Comparison of ENCODE assay signal across 33 cellular contexts in the genomic region with DNA sequence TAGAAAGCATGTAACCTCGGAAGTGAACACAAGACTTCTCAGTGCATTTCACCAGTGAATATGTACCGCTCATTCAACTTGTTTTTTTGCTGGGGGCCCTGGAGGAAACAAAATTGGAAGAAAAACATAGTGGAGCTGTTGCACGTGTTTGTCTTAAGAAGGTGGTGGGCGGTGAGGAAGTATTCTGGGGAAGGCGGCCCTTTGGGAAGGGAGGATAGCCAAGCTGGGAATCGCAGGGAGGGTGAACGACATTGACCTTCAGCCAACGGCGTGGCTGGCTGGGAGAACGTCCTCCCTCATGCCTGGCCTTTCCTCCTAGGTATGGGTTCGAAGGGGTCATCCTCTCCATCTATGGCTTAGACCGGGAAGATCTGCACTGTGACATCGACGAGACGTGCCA. TPM values are rescaled to one million over a fixed set of nuclear protein-coding genes. Genes with fewer than 3 reads are reported as not detected.
"Had no signal": no experiment of that assay in that cellular context is flagged by ENCODE, and none has a peak within 500 bp of the region (broad histone marks: within the 10 kb centered on the region; RNA-seq: fewer than 3 reads in every experiment).

No MANE protein-coding gene starts in this region.

- H3K27ac ChIP-seq: epithelial cell of prostate, foreskin keratinocyte, gastroesophageal sphincter, heart left ventricle, lower lobe of right lung, neural progenitor cell, parathyroid adenoma, right atrium auricular region, testis, tibial artery, upper lobe of left lung had no signal

- H3K9me3 Mint-ChIP-seq: immature natural killer cell; natural killer cell treated with Interleukin-12 subunit alpha and Interleukin-12 subunit beta and Interleukin-15 and Interleukin-18, amount 100 ng/mL, for 72 hours; neural progenitor cell had no signal

- ATAC-seq: esophagus mucosa; foreskin keratinocyte; gastroesophageal sphincter; heart left ventricle; left ventricle myocardium superior; lower lobe of right lung; natural killer cell treated with Interleukin-12 subunit alpha and Interleukin-12 subunit beta and Interleukin-15 and Interleukin-18, amount 100 ng/mL, for 72 hours had no signal

- H3K4me3 ChIP-seq: dorsolateral prefrontal cortex, gastroesophageal sphincter, heart left ventricle, lower lobe of right lung, neural progenitor cell, right atrium auricular region, smooth muscle cell, testis, tibial artery, upper lobe of left lung had no signal

- H3K27ac Mint-ChIP-seq: natural killer cell treated with Interleukin-12 subunit alpha and Interleukin-12 subunit beta and Interleukin-15 and Interleukin-18, amount 100 ng/mL, for 72 hours; neural progenitor cell; progenitor cell of endocrine pancreas had no signal

- H3K4me1 ChIP-seq: foreskin keratinocyte, gastroesophageal sphincter, parathyroid adenoma, testis, tibial artery had no signal

- H3K36me3 Mint-ChIP-seq: natural killer cell treated with Interleukin-12 subunit alpha and Interleukin-12 subunit beta and Interleukin-15 and Interleukin-18, amount 100 ng/mL, for 72 hours; neural progenitor cell had no signal

- H3K27me3 ChIP-seq: dorsolateral prefrontal cortex, gastroesophageal sphincter, heart left ventricle, neural progenitor cell, right atrium auricular region, testis, upper lobe of left lung had no signal

- H3K4me3 Mint-ChIP-seq: immature natural killer cell; natural killer cell treated with Interleukin-12 subunit alpha and Interleukin-12 subunit beta and Interleukin-15 and Interleukin-18, amount 100 ng/mL, for 72 hours; neural progenitor cell had no signal

- DNase-seq: cerebellar nuclear complex; cortex of kidney; dorsolateral prefrontal cortex; effector CD4-positive, alpha-beta T cell; foreskin keratinocyte; heart left ventricle; hypothalamus; immature natural killer cell; islet precursor cell; left ventricle myocardium superior; lower lobe of right lung; stimulated activated CD4-positive, alpha-beta T cell treated with anti-CD3 and anti-CD28 coated beads, Interleukin-12 subunit alpha, Interleukin-12 subunit beta, amount 100 ng/mL, for 4 hours; stimulated activated CD4-positive, alpha-beta T cell treated with anti-CD3 and anti-CD28 coated beads, Interleukin-1b, Interleukin-23, amount 100 ng/mL, for 48 hours; stimulated activated CD4-positive, alpha-beta T cell treated with anti-CD3 and anti-CD28 coated beads, Interleukin-4, amount 100 ng/mL, for 1 hour; stimulated activated CD8-positive, alpha-beta memory T cell treated with anti-CD3 and anti-CD28 coated beads, Interleukin-4, amount 100 ng/mL, for 48 hours; stimulated activated naive CD4-positive, alpha-beta T cell treated with Interleukin-2 at 50 U/mL for 16 hours; substantia nigra; testis; tibial artery; upper lobe of left lung had no signal

- H3K36me3 ChIP-seq: neural progenitor cell had no signal

- H3K9me3 ChIP-seq: gastroesophageal sphincter, heart left ventricle, lower lobe of right lung, right atrium auricular region, testis, tibial artery, upper lobe of left lung had no signal

- H3K4me1 Mint-ChIP-seq: immature natural killer cell had no signal

RNA-seq across cellular contexts. Expression of a gene that starts 19.4 kb away (rescaled TPM):
- total RNA-seq: fibroblast of lung; foreskin keratinocyte; natural killer cell treated with Interleukin-12 subunit alpha and Interleukin-12 subunit beta and Interleukin-15 and Interleukin-18, amount 100 ng/mL, for 72 hours; osteoblast; smooth muscle cell had no signal
- polyA plus RNA-seq: fibroblast of lung, foreskin keratinocyte, immature natural killer cell had no signal

RNA-seq across cellular contexts. Expression of a gene that starts 54.9 kb away (rescaled TPM):
- total RNA-seq: dorsolateral prefrontal cortex; esophagus mucosa; fibroblast of lung; foreskin keratinocyte; gastroesophageal sphincter; heart left ventricle; left ventricle myocardium superior; lower lobe of right lung; mesenteric fat pad; natural killer cell treated with Interleukin-12 subunit alpha and Interleukin-12 subunit beta and Interleukin-15 and Interleukin-18, amount 100 ng/mL, for 72 hours; osteoblast; progenitor cell of endocrine pancreas; right atrium auricular region; sciatic nerve; smooth muscle cell; testis; upper lobe of left lung had no signal
- polyA plus RNA-seq: fibroblast of lung, foreskin keratinocyte, heart left ventricle, immature natural killer cell, smooth muscle cell had no signal
